18 cellular contexts compared by ENCODE assay signal in the genomic region with DNA sequence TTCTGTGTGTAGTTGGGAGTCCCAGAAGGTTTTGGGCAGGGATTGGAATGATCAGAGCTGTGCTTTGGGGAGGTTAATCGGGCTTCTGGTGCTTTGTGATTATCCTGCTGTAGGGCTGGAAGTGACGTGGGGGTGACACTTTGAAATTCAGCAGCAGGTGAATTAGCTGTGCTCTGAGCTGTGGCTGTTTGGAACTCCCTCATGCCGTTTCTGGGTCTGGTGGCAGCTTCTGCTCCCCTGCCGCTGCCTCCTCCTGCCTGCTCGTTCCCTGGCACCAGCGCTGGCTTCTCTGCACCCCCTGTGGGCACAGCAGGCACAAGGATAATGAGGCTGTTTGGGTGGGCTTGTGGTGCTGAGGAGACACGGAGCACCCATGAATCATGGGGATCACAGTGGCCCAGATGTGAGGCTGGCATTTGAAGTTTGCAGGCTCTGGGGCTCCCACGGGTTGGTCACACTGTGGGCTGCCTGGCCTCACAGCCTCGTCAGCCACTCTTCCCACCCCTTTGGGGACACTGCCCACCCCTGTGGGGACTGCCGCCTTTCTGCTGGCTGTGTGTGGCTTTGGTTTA.
"Had no signal": no experiment of that assay in that cellular context is flagged by ENCODE, and none has a peak within 500 bp of the region (broad histone marks: within the 10 kb centered on the region; RNA-seq: fewer than 3 reads in every experiment).

No MANE protein-coding gene starts in this region.

- H3K27me3 Mint-ChIP-seq: activated naive CD8-positive, alpha-beta T cell treated with anti-CD3 and anti-CD28 coated beads for 36 hours; memory B cell; naive thymus-derived CD4-positive, alpha-beta T cell had no signal

- ATAC-seq: gastroesophageal sphincter; heart left ventricle; left ventricle myocardium superior; mucosa of descending colon; naive thymus-derived CD4-positive, alpha-beta T cell; upper lobe of right lung had no signal

- H3K27ac Mint-ChIP-seq: activated naive CD8-positive, alpha-beta T cell treated with anti-CD3 and anti-CD28 coated beads for 36 hours; memory B cell had no signal

- H3K4me3 Mint-ChIP-seq: activated naive CD8-positive, alpha-beta T cell treated with anti-CD3 and anti-CD28 coated beads for 36 hours; memory B cell; naive thymus-derived CD4-positive, alpha-beta T cell had no signal

- DNase-seq: activated CD4-positive, alpha-beta T cell treated with anti-CD3 and anti-CD28 coated beads, Interleukin-2, amount 50 U/mL, for 4 hours; activated CD4-positive, CD25-positive, alpha-beta regulatory T cell treated with anti-CD3 and anti-CD28 coated beads, Interleukin-2, amount 50 U/mL, for 72 hours; activated naive CD4-positive, alpha-beta T cell; activated naive CD8-positive, alpha-beta T cell treated with anti-CD3 and anti-CD28 coated beads for 36 hours; activated T-cell treated with anti-CD3 and anti-CD28 coated beads for 4 hours; amniotic stem cell; dorsolateral prefrontal cortex; heart left ventricle; kidney glomerular epithelial cell; left ventricle myocardium superior; naive thymus-derived CD4-positive, alpha-beta T cell; stimulated activated CD4-positive, alpha-beta T cell treated with anti-CD3 and anti-CD28 coated beads, Interleukin-2, amount 100 ng/mL, for 24 hours; T-helper 2 cell; testis; upper lobe of right lung had no signal

- H3K9me3 Mint-ChIP-seq: memory B cell had no signal
